20 cellular contexts compared by ENCODE assay signal in genomic region chr17:76579281-76579680, GRCh38. TPM values are rescaled to one million over a fixed set of nuclear protein-coding genes. Genes with fewer than 3 reads are reported as not detected.
DNase-seq lines count a peak whose midpoint lies in the region; ATAC-seq and TF ChIP-seq lines count a peak whose summit lies in the region.
"Had no signal": no experiment of that assay in that cellular context is flagged by ENCODE, and none has a peak within 500 bp of the region (broad histone marks: within the 10 kb centered on the region; RNA-seq: fewer than 3 reads in every experiment).

No MANE protein-coding gene starts in this region.

- H3K4me1 ChIP-seq in neutrophil (ENCODE audit: control insufficient read depth in 1 of 2, insufficient read depth in 1 of 2, low read depth in 1 of 2, low read length in 1 of 2), result peaks cover 16 to 36% of the 10 kb centered on the region in 2 experiments
- peaks cover 7% of the 10 kb centered on the region for H3K4me1 ChIP-seq in GM23338 (ENCODE audit: insufficient read depth)
- H3K4me1 ChIP-seq: adrenal gland, Peyer's patch, tibial artery had no signal

- no peaks in the 10 kb centered on the region; the same call in 2 of the 3 replicates for H3K9me3 Mint-ChIP-seq in GM23338
- H3K9me3 Mint-ChIP-seq: natural killer cell treated with Interleukin-12 subunit alpha and Interleukin-12 subunit beta and Interleukin-15 and Interleukin-18, amount 100 ng/mL, for 72 hours had no signal

- TF ChIP-seq CTCF in GM20000 (IDR thresholded peaks at IDR 0.05; ENCODE audit: extremely low read depth, missing control alignments), result no peak
- no peak for TF ChIP-seq CTCF in RWPE1 (conservative IDR thresholded peaks at IDR 0.05; ENCODE audit: low read depth)
- TF ChIP-seq CTCF in neutrophil (IDR thresholded peaks at IDR 0.05), result no peak
- no peak for TF ChIP-seq CTCF in GM23338 (conservative IDR thresholded peaks at IDR 0.05; ENCODE audit: low read depth in 2 of 2)

- DNase-seq in GDM1 (lab: John Stamatoyannopoulos, UW) (peak; percentile 33), GM20000 (ENCODE audit: low spot score) (peak; percentile 43), RWPE1 (ENCODE audit: low spot score) (no peak), GM23338 (ENCODE audit: low spot score) (no peak), NCI-H69 (lab: John Stamatoyannopoulos, UW) (no peak)
- DNase-seq in activated effector memory CD4-positive, alpha-beta T cell treated with anti-CD3 and anti-CD28 coated beads, Interleukin-2, amount 50 U/mL, for 16 hours, result no peak
- DNase-seq: activated CD8-positive, alpha-beta memory T cell treated with anti-CD3 and anti-CD28 coated beads, Interleukin-2, amount 10 ng/mL, durations not matched to agents 7 days and 5 days; adrenal gland; COR-L47; DMS79 treated with DMSO at 0.1 percent for 48 hours; NCI-H1694 treated with DMSO at 0.1 percent for 48 hours; NCI-H748 treated with DMSO at 0.1 percent for 48 hours; Peyer's patch; stimulated activated naive CD4-positive, alpha-beta T cell; tibial artery had no signal

- H3F3A ChIP-seq in GM23338 (replicated peaks; ENCODE audit: low read depth), result no peaks in the 10 kb centered on the region

- H3K4me1 Mint-ChIP-seq in GM23338, result peaks cover 7% of the 10 kb centered on the region; the same call in 2 of the 3 replicates

- H3K27ac Mint-ChIP-seq in GM23338, result no peak overlapping the region
- H3K27ac Mint-ChIP-seq: activated CD8-positive, alpha-beta memory T cell treated with anti-CD3 and anti-CD28 coated beads, Interleukin-2, amount 10 ng/mL, durations not matched to agents 7 days and 5 days; natural killer cell treated with Interleukin-12 subunit alpha and Interleukin-12 subunit beta and Interleukin-15 and Interleukin-18, amount 100 ng/mL, for 72 hours had no signal

- H3K4me3 ChIP-seq in neutrophil (ENCODE audit: low read depth in 1 of 2, low read length in 1 of 2) (no peak overlapping the region), GM23338 (no peak overlapping the region)
- H3K4me3 ChIP-seq: adrenal gland, coronary artery, Peyer's patch, SK-N-MC, tibial artery had no signal

- H2AFZ ChIP-seq in GM23338, result no peak overlapping the region

- H3K36me3 ChIP-seq in neutrophil, result peaks cover 24% of the 10 kb centered on the region
- no peaks in the 10 kb centered on the region for H3K36me3 ChIP-seq in GM23338 (ENCODE audit: insufficient read depth)
- H3K36me3 ChIP-seq: adrenal gland, Peyer's patch, tibial artery had no signal

- ATAC-seq in GM23338, result no peak
- ATAC-seq: activated CD8-positive, alpha-beta memory T cell treated with anti-CD3 and anti-CD28 coated beads, Interleukin-2, amount 10 ng/mL, durations not matched to agents 7 days and 5 days; natural killer cell treated with Interleukin-12 subunit alpha and Interleukin-12 subunit beta and Interleukin-15 and Interleukin-18, amount 100 ng/mL, for 72 hours had no signal

- CTCF ChIA-PET in RWPE1 (lab: Yijun Ruan, JAX), result interaction anchor here (0.6 to 1.0 kb wide), 3 partner anchors 56 to 113 kb away, joined by 3 to 5 read pairs (median 3); no protein-coding TSS in a partner anchor

- no peaks in the 10 kb centered on the region for H3K79me2 ChIP-seq in GM23338 (replicated peaks; ENCODE audit: insufficient read depth)

- no peaks in the 10 kb centered on the region for H3K9me3 ChIP-seq in neutrophil
- H3K9me3 ChIP-seq: adrenal gland, Peyer's patch, tibial artery had no signal

- H3K27ac ChIP-seq in RWPE1 (peak overlapping the region; percentile 70), neutrophil (peak overlapping the region; percentile 20), GM23338 (ENCODE audit: low read depth) (no peak overlapping the region)
- H3K27ac ChIP-seq: adrenal gland, coronary artery, Peyer's patch, SK-N-MC, tibial artery had no signal

- H3K4me2 ChIP-seq in GM23338, result no peak overlapping the region

- peaks cover 25% of the 10 kb centered on the region for H3K27me3 Mint-ChIP-seq in GM23338 (ENCODE audit: insufficient read depth, low read depth, poor library complexity)

- H3K36me3 Mint-ChIP-seq in GM23338 (ENCODE audit: low read depth), result no peaks in the 10 kb centered on the region
- H3K36me3 Mint-ChIP-seq: activated CD8-positive, alpha-beta memory T cell treated with anti-CD3 and anti-CD28 coated beads, Interleukin-2, amount 10 ng/mL, durations not matched to agents 7 days and 5 days; natural killer cell treated with Interleukin-12 subunit alpha and Interleukin-12 subunit beta and Interleukin-15 and Interleukin-18, amount 100 ng/mL, for 72 hours had no signal

- H4K20me1 ChIP-seq in GM23338 (replicated peaks; ENCODE audit: insufficient read depth), result no peaks in the 10 kb centered on the region; the same call in 1 of the 2 replicates

- H3K27me3 ChIP-seq in neutrophil (peaks cover 5% of the 10 kb centered on the region), GM23338 (ENCODE audit: insufficient read depth) (peaks cover 44% of the 10 kb centered on the region)
- H3K27me3 ChIP-seq: adrenal gland, Peyer's patch, tibial artery had no signal

- H3K4me3 Mint-ChIP-seq in GM23338, result no peak overlapping the region
- H3K4me3 Mint-ChIP-seq: activated CD8-positive, alpha-beta memory T cell treated with anti-CD3 and anti-CD28 coated beads, Interleukin-2, amount 10 ng/mL, durations not matched to agents 7 days and 5 days; natural killer cell treated with Interleukin-12 subunit alpha and Interleukin-12 subunit beta and Interleukin-15 and Interleukin-18, amount 100 ng/mL, for 72 hours had no signal

- H3K9me2 ChIP-seq in GM23338 (ENCODE audit: insufficient read depth), result no peaks in the 10 kb centered on the region

- POLR2A ChIA-PET in RWPE1 (lab: Yijun Ruan, JAX; ENCODE audit: low non-redundant PET), result no interaction called here

TF ChIP-seq in GM23338, 12 proteins besides CTCF, POLR2A, EP300 and RAD21 (continues in another document):
- TF ChIP-seq, protein P1, sequence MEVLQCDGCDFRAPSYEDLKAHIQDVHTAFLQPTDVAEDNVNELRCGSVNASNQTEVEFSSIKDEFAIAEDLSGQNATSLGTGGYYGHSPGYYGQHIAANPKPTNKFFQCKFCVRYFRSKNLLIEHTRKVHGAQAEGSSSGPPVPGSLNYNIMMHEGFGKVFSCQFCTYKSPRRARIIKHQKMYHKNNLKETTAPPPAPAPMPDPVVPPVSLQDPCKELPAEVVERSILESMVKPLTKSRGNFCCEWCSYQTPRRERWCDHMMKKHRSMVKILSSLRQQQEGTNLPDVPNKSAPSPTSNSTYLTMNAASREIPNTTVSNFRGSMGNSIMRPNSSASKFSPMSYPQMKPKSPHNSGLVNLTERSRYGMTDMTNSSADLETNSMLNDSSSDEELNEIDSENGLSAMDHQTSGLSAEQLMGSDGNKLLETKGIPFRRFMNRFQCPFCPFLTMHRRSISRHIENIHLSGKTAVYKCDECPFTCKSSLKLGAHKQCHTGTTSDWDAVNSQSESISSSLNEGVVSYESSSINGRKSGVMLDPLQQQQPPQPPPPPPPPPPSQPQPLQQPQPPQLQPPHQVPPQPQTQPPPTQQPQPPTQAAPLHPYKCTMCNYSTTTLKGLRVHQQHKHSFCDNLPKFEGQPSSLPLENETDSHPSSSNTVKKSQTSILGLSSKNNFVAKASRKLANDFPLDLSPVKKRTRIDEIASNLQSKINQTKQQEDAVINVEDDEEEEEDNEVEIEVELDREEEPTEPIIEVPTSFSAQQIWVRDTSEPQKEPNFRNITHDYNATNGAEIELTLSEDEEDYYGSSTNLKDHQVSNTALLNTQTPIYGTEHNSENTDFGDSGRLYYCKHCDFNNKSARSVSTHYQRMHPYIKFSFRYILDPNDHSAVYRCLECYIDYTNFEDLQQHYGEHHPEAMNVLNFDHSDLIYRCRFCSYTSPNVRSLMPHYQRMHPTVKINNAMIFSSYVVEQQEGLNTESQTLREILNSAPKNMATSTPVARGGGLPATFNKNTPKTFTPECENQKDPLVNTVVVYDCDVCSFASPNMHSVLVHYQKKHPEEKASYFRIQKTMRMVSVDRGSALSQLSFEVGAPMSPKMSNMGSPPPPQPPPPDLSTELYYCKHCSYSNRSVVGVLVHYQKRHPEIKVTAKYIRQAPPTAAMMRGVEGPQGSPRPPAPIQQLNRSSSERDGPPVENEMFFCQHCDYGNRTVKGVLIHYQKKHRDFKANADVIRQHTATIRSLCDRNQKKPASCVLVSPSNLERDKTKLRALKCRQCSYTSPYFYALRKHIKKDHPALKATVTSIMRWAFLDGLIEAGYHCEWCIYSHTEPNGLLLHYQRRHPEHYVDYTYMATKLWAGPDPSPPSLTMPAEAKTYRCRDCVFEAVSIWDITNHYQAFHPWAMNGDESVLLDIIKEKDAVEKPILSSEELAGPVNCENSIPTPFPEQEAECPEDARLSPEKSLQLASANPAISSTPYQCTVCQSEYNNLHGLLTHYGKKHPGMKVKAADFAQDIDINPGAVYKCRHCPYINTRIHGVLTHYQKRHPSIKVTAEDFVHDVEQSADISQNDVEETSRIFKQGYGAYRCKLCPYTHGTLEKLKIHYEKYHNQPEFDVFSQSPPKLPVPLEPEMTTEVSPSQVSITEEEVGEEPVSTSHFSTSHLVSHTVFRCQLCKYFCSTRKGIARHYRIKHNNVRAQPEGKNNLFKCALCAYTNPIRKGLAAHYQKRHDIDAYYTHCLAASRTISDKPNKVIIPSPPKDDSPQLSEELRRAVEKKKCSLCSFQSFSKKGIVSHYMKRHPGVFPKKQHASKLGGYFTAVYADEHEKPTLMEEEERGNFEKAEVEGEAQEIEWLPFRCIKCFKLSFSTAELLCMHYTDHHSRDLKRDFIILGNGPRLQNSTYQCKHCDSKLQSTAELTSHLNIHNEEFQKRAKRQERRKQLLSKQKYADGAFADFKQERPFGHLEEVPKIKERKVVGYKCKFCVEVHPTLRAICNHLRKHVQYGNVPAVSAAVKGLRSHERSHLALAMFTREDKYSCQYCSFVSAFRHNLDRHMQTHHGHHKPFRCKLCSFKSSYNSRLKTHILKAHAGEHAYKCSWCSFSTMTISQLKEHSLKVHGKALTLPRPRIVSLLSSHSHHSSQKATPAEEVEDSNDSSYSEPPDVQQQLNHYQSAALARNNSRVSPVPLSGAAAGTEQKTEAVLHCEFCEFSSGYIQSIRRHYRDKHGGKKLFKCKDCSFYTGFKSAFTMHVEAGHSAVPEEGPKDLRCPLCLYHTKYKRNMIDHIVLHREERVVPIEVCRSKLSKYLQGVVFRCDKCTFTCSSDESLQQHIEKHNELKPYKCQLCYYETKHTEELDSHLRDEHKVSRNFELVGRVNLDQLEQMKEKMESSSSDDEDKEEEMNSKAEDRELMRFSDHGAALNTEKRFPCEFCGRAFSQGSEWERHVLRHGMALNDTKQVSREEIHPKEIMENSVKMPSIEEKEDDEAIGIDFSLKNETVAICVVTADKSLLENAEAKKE (CRISPR knock-in tag; IDR thresholded peaks at IDR 0.05), result no peak
- no peak for TF ChIP-seq EZH2phosphoT487 (IDR thresholded peaks at IDR 0.05; ENCODE audit: unreplicated experiment)

RNA-seq across cellular contexts. Expression of gene ST6GALNAC2, which starts 6.4 kb away (rescaled TPM):
- total RNA-seq in GM23338 (2014; rRNA removed; shearing (Covaris generic)), result 0.31 TPM in 1 of 2 replicates, not detected in the other
- not detected in 2 replicates for polyA plus RNA-seq in GM23338 (2016; fragmentation: Nextera tagmentation; extraction: Ambion mirVana)
- total RNA-seq: activated CD8-positive, alpha-beta memory T cell treated with anti-CD3 and anti-CD28 coated beads, Interleukin-2, amount 10 ng/mL, durations not matched to agents 7 days and 5 days had no signal

RNA-seq across cellular contexts. Expression of gene PRCD, which starts 39.4 kb away (rescaled TPM):
- 0.38 and 0.50 TPM in 2 replicates for total RNA-seq in GM23338 (2014; rRNA removed; shearing (Covaris generic))
- polyA plus RNA-seq in GM23338 (2016; fragmentation: Nextera tagmentation; extraction: Ambion mirVana), result 1.6 and 2.5 TPM in 2 replicates
- total RNA-seq: activated CD8-positive, alpha-beta memory T cell treated with anti-CD3 and anti-CD28 coated beads, Interleukin-2, amount 10 ng/mL, durations not matched to agents 7 days and 5 days; bronchial epithelial cell had no signal

RNA-seq across cellular contexts. Expression of gene CYGB, which starts 41.8 kb away (rescaled TPM):
- total RNA-seq in GM23338 (2014; rRNA removed; shearing (Covaris generic)), result 1.7 and 2.1 TPM in 2 replicates
- 0.85 and 1.2 TPM in 2 replicates for polyA plus RNA-seq in GM23338 (2016; fragmentation: Nextera tagmentation; extraction: Ambion mirVana)
- total RNA-seq: activated CD8-positive, alpha-beta memory T cell treated with anti-CD3 and anti-CD28 coated beads, Interleukin-2, amount 10 ng/mL, durations not matched to agents 7 days and 5 days had no signal

Comparison
In these comparisons a context has a peak if more than half of its experiments do, and no peak if none do; other contexts are left out.
1. DNase-seq: peak in GDM1 (single experiment) and GM20000 (single experiment); none in RWPE1 (single experiment), GM23338 (single experiment), activated effector memory CD4-positive, alpha-beta T cell treated with anti-CD3 and anti-CD28 coated beads, Interleukin-2, amount 50 U/mL, for 16 hours (single experiment) and NCI-H69 (single experiment).